In genomic region chr4:5708829-5709680, GRCh38 we compare ENCODE assay signal across 1 cellular context.
TF ChIP-seq lines count a peak whose summit lies in the region.

No MANE protein-coding gene starts in this region.

TF ChIP-seq in GM23338, 12 proteins besides CTCF, POLR2A, EP300 and RAD21 (continued from another document):
- TF ChIP-seq ETS1 (IDR thresholded peaks at IDR 0.05) (no peak), ZNF331 (CRISPR knock-in tag; IDR thresholded peaks at IDR 0.05; ENCODE audit: low read depth) (no peak), JUNB (IDR thresholded peaks at IDR 0.05; ENCODE audit: unreplicated experiment) (no peak)
